1 cellular context compared by ENCODE assay signal in the genomic region with DNA sequence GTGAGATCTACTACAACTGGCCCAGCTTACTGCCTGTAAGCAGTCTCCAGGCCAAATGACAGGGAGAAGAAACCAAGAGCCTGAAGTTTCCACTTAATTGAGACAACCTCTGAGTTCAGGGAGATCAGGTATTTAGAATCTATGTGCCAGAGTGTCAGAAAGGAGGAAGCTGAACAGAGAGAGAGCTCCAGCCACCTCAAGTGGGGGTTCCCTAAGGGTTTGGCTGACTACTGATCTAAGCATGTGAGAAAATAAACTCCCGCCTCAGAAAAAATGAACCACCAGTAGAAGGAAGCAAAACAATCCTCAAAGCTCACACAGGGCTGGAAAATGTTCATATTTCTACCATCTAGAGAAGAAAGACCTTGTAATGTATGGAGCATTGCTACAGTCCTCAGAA.
TF ChIP-seq lines count a peak whose summit lies in the region.

No MANE protein-coding gene starts in this region.

TF ChIP-seq in GM12878, 131 proteins besides CTCF, POLR2A, EP300 and RAD21 (continued from another document):
- TF ChIP-seq PRDM15 (CRISPR knock-in tag; IDR thresholded peaks at IDR 0.05): no peak
- TF ChIP-seq GATAD2B (conservative IDR thresholded peaks at IDR 0.05; ENCODE audit: low read depth): 0 out of 2 replicates have a peak, but pooled peaks have one; percentile 50
- no peak for TF ChIP-seq SIX5 (IDR thresholded peaks at IDR 0.05; ENCODE audit: low read depth, low read length, severe bottlenecking)
- TF ChIP-seq E2F8 (IDR thresholded peaks at IDR 0.05; ENCODE audit: low read depth, partially characterized antibody): no peak
- TF ChIP-seq TCF7 (IDR thresholded peaks at IDR 0.05; ENCODE audit: borderline replicate concordance): no peak
- TF ChIP-seq ZNF24 (IDR thresholded peaks at IDR 0.05): no peak
- TF ChIP-seq BRCA1 (IDR thresholded peaks at IDR 0.05; ENCODE audit: low read depth, low read length): no peak
- 0 out of 2 replicates have a peak, but pooled peaks have one; percentile 33 for TF ChIP-seq IKZF1 (conservative IDR thresholded peaks at IDR 0.05)
- no peak for TF ChIP-seq MLLT1 (IDR thresholded peaks at IDR 0.05)
- TF ChIP-seq ZNF274 (IDR thresholded peaks at IDR 0.05; ENCODE audit: insufficient read depth, insufficient read length): no peak
- no peak for TF ChIP-seq SKIL (IDR thresholded peaks at IDR 0.05; ENCODE audit: low read depth, poor library complexity, severe bottlenecking)
- no peak for TF ChIP-seq KAT2A (conservative IDR thresholded peaks at IDR 0.05; ENCODE audit: control insufficient read depth, low read depth, low read length)
- TF ChIP-seq IRF3 (IDR thresholded peaks at IDR 0.05): no peak
- peak; percentile 34; the same call in 1 of the 2 replicates for TF ChIP-seq SPI1 (IDR thresholded peaks at IDR 0.05; ENCODE audit: borderline replicate concordance, insufficient read depth, low read depth, low read length)
- TF ChIP-seq PML (IDR thresholded peaks at IDR 0.05; ENCODE audit: low read length): no peak
- peak; percentile 72; the same call in 1 of the 2 replicates for TF ChIP-seq RFX5 (IDR thresholded peaks at IDR 0.05; ENCODE audit: low read depth, low read length)
- no peak for TF ChIP-seq SMAD5 (IDR thresholded peaks at IDR 0.05; ENCODE audit: low read depth)
- TF ChIP-seq BMI1 (IDR thresholded peaks at IDR 0.05; ENCODE audit: borderline replicate concordance): no peak
- no peak for TF ChIP-seq SMAD1 (IDR thresholded peaks at IDR 0.05; ENCODE audit: low read depth, partially characterized antibody)
- no peak for TF ChIP-seq STAT1 (conservative IDR thresholded peaks at IDR 0.05)
- TF ChIP-seq, protein P1, sequence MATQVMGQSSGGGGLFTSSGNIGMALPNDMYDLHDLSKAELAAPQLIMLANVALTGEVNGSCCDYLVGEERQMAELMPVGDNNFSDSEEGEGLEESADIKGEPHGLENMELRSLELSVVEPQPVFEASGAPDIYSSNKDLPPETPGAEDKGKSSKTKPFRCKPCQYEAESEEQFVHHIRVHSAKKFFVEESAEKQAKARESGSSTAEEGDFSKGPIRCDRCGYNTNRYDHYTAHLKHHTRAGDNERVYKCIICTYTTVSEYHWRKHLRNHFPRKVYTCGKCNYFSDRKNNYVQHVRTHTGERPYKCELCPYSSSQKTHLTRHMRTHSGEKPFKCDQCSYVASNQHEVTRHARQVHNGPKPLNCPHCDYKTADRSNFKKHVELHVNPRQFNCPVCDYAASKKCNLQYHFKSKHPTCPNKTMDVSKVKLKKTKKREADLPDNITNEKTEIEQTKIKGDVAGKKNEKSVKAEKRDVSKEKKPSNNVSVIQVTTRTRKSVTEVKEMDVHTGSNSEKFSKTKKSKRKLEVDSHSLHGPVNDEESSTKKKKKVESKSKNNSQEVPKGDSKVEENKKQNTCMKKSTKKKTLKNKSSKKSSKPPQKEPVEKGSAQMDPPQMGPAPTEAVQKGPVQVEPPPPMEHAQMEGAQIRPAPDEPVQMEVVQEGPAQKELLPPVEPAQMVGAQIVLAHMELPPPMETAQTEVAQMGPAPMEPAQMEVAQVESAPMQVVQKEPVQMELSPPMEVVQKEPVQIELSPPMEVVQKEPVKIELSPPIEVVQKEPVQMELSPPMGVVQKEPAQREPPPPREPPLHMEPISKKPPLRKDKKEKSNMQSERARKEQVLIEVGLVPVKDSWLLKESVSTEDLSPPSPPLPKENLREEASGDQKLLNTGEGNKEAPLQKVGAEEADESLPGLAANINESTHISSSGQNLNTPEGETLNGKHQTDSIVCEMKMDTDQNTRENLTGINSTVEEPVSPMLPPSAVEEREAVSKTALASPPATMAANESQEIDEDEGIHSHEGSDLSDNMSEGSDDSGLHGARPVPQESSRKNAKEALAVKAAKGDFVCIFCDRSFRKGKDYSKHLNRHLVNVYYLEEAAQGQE (IDR thresholded peaks at IDR 0.05; ENCODE audit: low read depth, low read length): no peak
- no peak for TF ChIP-seq SUPT20H (IDR thresholded peaks at IDR 0.05; ENCODE audit: borderline replicate concordance, control insufficient read depth, low read depth, low read length)
- TF ChIP-seq ZNF217 (IDR thresholded peaks at IDR 0.05): no peak; the same call in 1 of the 2 replicates
- TF ChIP-seq NFYA (IDR thresholded peaks at IDR 0.05; ENCODE audit: borderline replicate concordance, low read depth, low read length): no peak
- TF ChIP-seq LARP7 (IDR thresholded peaks at IDR 0.05): 0 out of 2 replicates have a peak, but pooled peaks have one; percentile 14
- no peak for TF ChIP-seq EGR1 (IDR thresholded peaks at IDR 0.05; ENCODE audit: borderline replicate concordance in 1 of 2, low read depth in 2 of 2, low read length in 2 of 2)
- TF ChIP-seq CREM (IDR thresholded peaks at IDR 0.05; ENCODE audit: low read depth): 0 out of 2 replicates have a peak, but pooled peaks have one; percentile 43
- no peak for TF ChIP-seq YBX1 (IDR thresholded peaks at IDR 0.05)
- no peak for TF ChIP-seq TARDBP (IDR thresholded peaks at IDR 0.05; ENCODE audit: borderline replicate concordance)
- no peak for TF ChIP-seq STAT3 (IDR thresholded peaks at IDR 0.05; ENCODE audit: low read depth, low read length)
- no peak for TF ChIP-seq CEBPB (IDR thresholded peaks at IDR 0.05; ENCODE audit: borderline replicate concordance in 1 of 2, low read depth in 2 of 2, low read length in 2 of 2)
- TF ChIP-seq RB1 (IDR thresholded peaks at IDR 0.05; ENCODE audit: borderline replicate concordance): no peak
- TF ChIP-seq ATF7 (IDR thresholded peaks at IDR 0.05; ENCODE audit: low read depth): peak; percentile 10; the same call in 1 of the 2 replicates
- no peak for TF ChIP-seq HDAC2 (IDR thresholded peaks at IDR 0.05)
- TF ChIP-seq TCF3 (IDR thresholded peaks at IDR 0.05; ENCODE audit: borderline replicate concordance, insufficient read depth, low read depth, low read length): no peak
- peak; percentile 24; the same call in 1 of the 2 replicates for TF ChIP-seq NFIC (IDR thresholded peaks at IDR 0.05; ENCODE audit: low read depth, low read length)
- TF ChIP-seq DPF2 (IDR thresholded peaks at IDR 0.05): peak; percentile 25; the same call in 1 of the 2 replicates
- TF ChIP-seq ELK1 (IDR thresholded peaks at IDR 0.05; ENCODE audit: low read depth, low read length): no peak
- TF ChIP-seq, protein P2, sequence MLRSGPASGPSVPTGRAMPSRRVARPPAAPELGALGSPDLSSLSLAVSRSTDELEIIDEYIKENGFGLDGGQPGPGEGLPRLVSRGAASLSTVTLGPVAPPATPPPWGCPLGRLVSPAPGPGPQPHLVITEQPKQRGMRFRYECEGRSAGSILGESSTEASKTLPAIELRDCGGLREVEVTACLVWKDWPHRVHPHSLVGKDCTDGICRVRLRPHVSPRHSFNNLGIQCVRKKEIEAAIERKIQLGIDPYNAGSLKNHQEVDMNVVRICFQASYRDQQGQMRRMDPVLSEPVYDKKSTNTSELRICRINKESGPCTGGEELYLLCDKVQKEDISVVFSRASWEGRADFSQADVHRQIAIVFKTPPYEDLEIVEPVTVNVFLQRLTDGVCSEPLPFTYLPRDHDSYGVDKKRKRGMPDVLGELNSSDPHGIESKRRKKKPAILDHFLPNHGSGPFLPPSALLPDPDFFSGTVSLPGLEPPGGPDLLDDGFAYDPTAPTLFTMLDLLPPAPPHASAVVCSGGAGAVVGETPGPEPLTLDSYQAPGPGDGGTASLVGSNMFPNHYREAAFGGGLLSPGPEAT (IDR thresholded peaks at IDR 0.05; ENCODE audit: low read depth): peak; percentile 74
- TF ChIP-seq PAX5 (IDR thresholded peaks at IDR 0.05; ENCODE audit: borderline replicate concordance, low read depth, low read length): no peak
- TF ChIP-seq FOXM1 (IDR thresholded peaks at IDR 0.05; ENCODE audit: low read depth, low read length): no peak
- TF ChIP-seq NBN (IDR thresholded peaks at IDR 0.05): 0 out of 2 replicates have a peak, but pooled peaks have one; percentile 27
- TF ChIP-seq MYB (IDR thresholded peaks at IDR 0.05; ENCODE audit: borderline replicate concordance, low read depth, low read length): no peak
- peak; percentile 40 to 68; a peak in 3 of 4 replicates for TF ChIP-seq IKZF2 (IDR thresholded peaks at IDR 0.05)
- TF ChIP-seq SIN3A (IDR thresholded peaks at IDR 0.05; ENCODE audit: low read depth, low read length): no peak
- 0 out of 2 replicates have a peak, but pooled peaks have one; percentile 15 for TF ChIP-seq MXI1 (IDR thresholded peaks at IDR 0.05; ENCODE audit: low read depth, low read length)
